ENCODE assay signal across 9 cellular contexts in the genomic region with DNA sequence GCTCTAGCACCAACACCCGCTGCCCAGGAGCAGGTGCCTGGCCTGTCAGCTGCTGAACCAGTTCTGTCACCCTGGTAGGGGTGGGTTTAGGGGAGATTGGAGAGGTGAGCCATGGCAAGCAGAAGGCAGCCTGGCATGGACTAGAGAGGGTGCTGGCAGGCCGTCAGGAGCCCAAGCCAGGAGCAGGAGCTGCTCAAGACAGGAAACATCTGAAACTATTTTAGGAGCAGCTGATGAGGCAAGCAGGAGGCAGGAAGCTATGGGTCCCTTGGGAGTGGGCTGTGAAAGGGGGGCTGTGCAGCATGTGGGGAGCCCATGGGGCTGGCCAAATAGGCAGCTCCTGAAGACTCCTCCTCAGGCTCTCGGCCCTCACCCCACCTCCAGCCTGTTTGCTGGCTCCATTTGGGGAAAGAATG. TPM values are rescaled to one million over a fixed set of nuclear protein-coding genes. Genes with fewer than 3 reads are reported as not detected.
DNase-seq lines count a peak whose midpoint lies in the region; ATAC-seq, FAIRE-seq and TF ChIP-seq lines count a peak whose summit lies in the region.
"Had no signal": no experiment of that assay in that cellular context is flagged by ENCODE, and none has a peak within 500 bp of the region (broad histone marks: within the 10 kb centered on the region; RNA-seq: fewer than 3 reads in every experiment).

No MANE protein-coding gene starts in this region.

- no peaks in the 10 kb centered on the region for H3K27me3 ChIP-seq in endothelial cell of umbilical vein (ENCODE audit: control insufficient read depth in 2 of 2, insufficient read depth in 2 of 2, low read length in 2 of 2)
- H3K27me3 ChIP-seq: SJSA1 had no signal

- H2AFZ ChIP-seq in endothelial cell of umbilical vein (ENCODE audit: low read depth, low read length): no peak overlapping the region

- no peaks in the 10 kb centered on the region for H4K20me1 ChIP-seq in endothelial cell of umbilical vein (replicated peaks; ENCODE audit: control insufficient read depth, extremely low read depth, insufficient read depth, low read length)

- H3K79me2 ChIP-seq in endothelial cell of umbilical vein (ENCODE audit: control insufficient read depth, insufficient read depth, low read length): no peaks in the 10 kb centered on the region

- peak overlapping the region; percentile 75 for H3K9ac ChIP-seq in endothelial cell of umbilical vein (replicated peaks; ENCODE audit: extremely low read depth, insufficient read depth, low read length)

- no peaks in the 10 kb centered on the region for H3K9me1 ChIP-seq in endothelial cell of umbilical vein (replicated peaks; ENCODE audit: control insufficient read depth, extremely low read depth, insufficient read depth, low read length)

- peaks cover 39% of the 10 kb centered on the region for H3K4me1 ChIP-seq in endothelial cell of umbilical vein (ENCODE audit: control insufficient read depth, extremely low read depth, insufficient read depth, low read length)

- no peaks in the 10 kb centered on the region for H3K9me3 Mint-ChIP-seq in naive thymus-derived CD8-positive, alpha-beta T cell
- H3K9me3 Mint-ChIP-seq in progenitor cell of endocrine pancreas (ENCODE audit: low read depth): no peaks in the 10 kb centered on the region

- DNase-seq in GM12891 (ENCODE audit: insufficient read length, low spot score) (no peak), OCI-M2 (lab: John Stamatoyannopoulos, UW; ENCODE audit: unreplicated experiment) (peak; percentile 43), endothelial cell of umbilical vein (ENCODE audit: low read depth, low spot score) (peak; percentile 93), progenitor cell of endocrine pancreas (ENCODE audit: low spot score, unreplicated experiment) (no peak), HPDE6-E6E7 (ENCODE audit: extremely low spot score) (no peak)
- DNase-seq in naive thymus-derived CD8-positive, alpha-beta T cell: peak in 1 of 10 donors; percentile 10

- peaks cover 2 to 11% (median 9%) of the 10 kb centered on the region in 5 donors for H3K27me3 Mint-ChIP-seq in naive thymus-derived CD8-positive, alpha-beta T cell
- peaks cover 42% of the 10 kb centered on the region for H3K27me3 Mint-ChIP-seq in progenitor cell of endocrine pancreas

- FAIRE-seq in GM12891 (lab: Jason Lieb, UNC): peak; percentile 87
- FAIRE-seq in endothelial cell of umbilical vein (lab: Jason Lieb, UNC): peak; percentile 91

- H3K4me3 Mint-ChIP-seq in naive thymus-derived CD8-positive, alpha-beta T cell: peak overlapping the region; percentile 51 to 92 (median 76)
- no peak overlapping the region for H3K4me3 Mint-ChIP-seq in progenitor cell of endocrine pancreas (ENCODE audit: low read depth)

- peaks cover 0 to 5% of the 10 kb centered on the region in 2 experiments for H3K36me3 ChIP-seq in endothelial cell of umbilical vein (ENCODE audit: control insufficient read depth in 2 of 2, extremely low read depth in 1 of 2, insufficient read depth in 2 of 2, low read length in 2 of 2)

- CTCF ChIA-PET in endothelial cell of umbilical vein (lab: Charles Lee): interaction anchor here (0.7 to 12.4 kb wide), 10 partner anchors 8 to 135 kb away, joined by 3 to 545 read pairs (median 8); a partner anchor contains a TSS

- TF ChIP-seq POLR2A in GM12891 (IDR thresholded peaks at IDR 0.05; ENCODE audit: low read depth, low read length): no peak
- TF ChIP-seq POLR2A in endothelial cell of umbilical vein (IDR thresholded peaks at IDR 0.05; ENCODE audit: low read depth, low read length): no peak

- peak overlapping the region; percentile 28 for H3K4me2 ChIP-seq in endothelial cell of umbilical vein (ENCODE audit: insufficient read depth, low read length)

- POLR2A ChIA-PET in endothelial cell of umbilical vein (lab: Charles Lee): interaction anchor here (1.2 to 1.9 kb wide), 3 partner anchors 8 to 34 kb away, joined by 4 to 8 read pairs (median 7); a partner anchor contains a TSS
- POLR2A ChIA-PET in naive thymus-derived CD8-positive, alpha-beta T cell (lab: Charles Lee): interaction anchor here (0.9 to 8.3 kb wide), 8 partner anchors 9 to 281 kb away, joined by 3 to 124 read pairs (median 4); a partner anchor contains a TSS

- TF ChIP-seq CTCF in endothelial cell of umbilical vein (IDR thresholded peaks at IDR 0.05; ENCODE audit: extremely low read depth in 1 of 2, insufficient read depth in 1 of 2, low read depth in 1 of 2, low read length in 2 of 2) (no peak), progenitor cell of endocrine pancreas (IDR thresholded peaks at IDR 0.05; ENCODE audit: unreplicated experiment) (no peak)

- H3K36me3 Mint-ChIP-seq in naive thymus-derived CD8-positive, alpha-beta T cell: peaks cover 0 to 22% (median 3%) of the 10 kb centered on the region in 3 donors
- no peaks in the 10 kb centered on the region for H3K36me3 Mint-ChIP-seq in progenitor cell of endocrine pancreas (ENCODE audit: insufficient read depth)

- intact Hi-C loops in endothelial cell of umbilical vein (cut with micrococcal nuclease): loop anchor here (1.0 to 5.0 kb wide), 2 partner anchors 8 to 362 kb away; a partner anchor contains a TSS

- peak overlapping the region; percentile 83 to 96 (median 93) for H3K27ac Mint-ChIP-seq in naive thymus-derived CD8-positive, alpha-beta T cell
- no peak overlapping the region for H3K27ac Mint-ChIP-seq in progenitor cell of endocrine pancreas

- dilution Hi-C loops in endothelial cell of umbilical vein (cut with MboI; ENCODE audit: extremely low pct_ligation_motif_present, low sequenced_read_pairs): no loop called here

- peak overlapping the region; percentile 86 for H3K27ac ChIP-seq in endothelial cell of umbilical vein (ENCODE audit: insufficient read depth, low read depth, low read length)
- H3K27ac ChIP-seq: SJSA1 had no signal

- H3K4me3 ChIP-seq in endothelial cell of umbilical vein (replicated peaks in 1 of 3; ENCODE audit: insufficient read depth in 1 of 3, low read depth in 1 of 3, low read length in 3 of 3): peak overlapping the region in 2 of 3 experiments; percentile 31 to 86
- H3K4me3 ChIP-seq: SJSA1 had no signal

- peaks cover 39 to 71% (median 67%) of the 10 kb centered on the region in 4 donors for H3K4me1 Mint-ChIP-seq in naive thymus-derived CD8-positive, alpha-beta T cell
- H3K4me1 Mint-ChIP-seq in progenitor cell of endocrine pancreas (ENCODE audit: low read depth): peaks cover 10% of the 10 kb centered on the region

- no TSS peak for BruUV-seq in endothelial cell of umbilical vein (replicated peaks; lab: Mats Ljungman, UMichigan)

- H3K9me3 ChIP-seq in endothelial cell of umbilical vein (replicated peaks; ENCODE audit: control insufficient read depth, insufficient read depth, low read length): no peaks in the 10 kb centered on the region
- H3K9me3 ChIP-seq: SJSA1 had no signal

- no peak for ATAC-seq in naive thymus-derived CD8-positive, alpha-beta T cell
- no peak for ATAC-seq in GM18861 (IDR thresholded peaks at IDR 0.05; ENCODE audit: unreplicated experiment)
- ATAC-seq in GM18502 (IDR thresholded peaks at IDR 0.05; ENCODE audit: poor library complexity, unreplicated experiment): no peak

RNA-seq across cellular contexts. Expression of a gene that starts 2.3 kb away (rescaled TPM):
- 1.5 TPM for polyA plus RNA-seq in GM12891 (2012; ENCODE audit: low read depth, missing spikeins)
- total RNA-seq in endothelial cell of umbilical vein (24.0 and 26.5 TPM in 2 replicates), progenitor cell of endocrine pancreas (not detected in 2 replicates)
- polyA plus RNA-seq in endothelial cell of umbilical vein: 37.8 and 57.7 TPM in 2 replicates
- polyA plus RNA-seq in endothelial cell of umbilical vein (2011; cell fraction: cytosol; rRNA removed): 24.6 and 29.2 TPM in 2 replicates
- 7.7 and 10.1 TPM in 2 replicates for polyA plus RNA-seq in endothelial cell of umbilical vein (2011; cell fraction: nucleus; rRNA removed)
- polyA plus RNA-seq in endothelial cell of umbilical vein (2012): 6.0 and 7.1 TPM in 2 replicates
- polyA minus RNA-seq in endothelial cell of umbilical vein: 15.3 and 15.6 TPM in 2 replicates
- 1.3 TPM for polyA minus RNA-seq in endothelial cell of umbilical vein (2011; cell fraction: cytosol; rRNA and poly(A)+ RNA removed)
- 6.8 and 10.0 TPM in 2 replicates for polyA minus RNA-seq in endothelial cell of umbilical vein (2011; cell fraction: nucleus; rRNA and poly(A)+ RNA removed)
- 1 to 10 TPM; 1.8 to 4.4 TPM for total RNA-seq in naive thymus-derived CD8-positive, alpha-beta T cell
- polyA plus RNA-seq in naive thymus-derived CD8-positive, alpha-beta T cell: 1 to 10 TPM in 1 of 3 donors, under 1 TPM in 2; 0.33 to 3.5 (median 0.44) TPM

RNA-seq across cellular contexts. Expression of a gene that starts 5.7 kb away (rescaled TPM):
- not detected for polyA plus RNA-seq in GM12891 (2012; ENCODE audit: low read depth, missing spikeins)
- total RNA-seq in endothelial cell of umbilical vein (not detected in 2 replicates), progenitor cell of endocrine pancreas (not detected in 2 replicates)
- 0.19 TPM in 1 of 2 replicates, not detected in the other for polyA plus RNA-seq in endothelial cell of umbilical vein
- polyA plus RNA-seq in endothelial cell of umbilical vein (2011; cell fraction: cytosol; rRNA removed): not detected in 2 replicates
- 0.12 and 0.43 TPM in 2 replicates for polyA plus RNA-seq in endothelial cell of umbilical vein (2011; cell fraction: nucleus; rRNA removed)
- polyA plus RNA-seq in endothelial cell of umbilical vein (2012): not detected in 2 replicates
- polyA minus RNA-seq in endothelial cell of umbilical vein: not detected in 2 replicates
- 0.82 TPM for polyA minus RNA-seq in endothelial cell of umbilical vein (2011; cell fraction: cytosol; rRNA and poly(A)+ RNA removed)
- polyA minus RNA-seq in endothelial cell of umbilical vein (2011; cell fraction: nucleus; rRNA and poly(A)+ RNA removed): not detected in 2 replicates
- total RNA-seq in naive thymus-derived CD8-positive, alpha-beta T cell: not detected
- not detected for polyA plus RNA-seq in naive thymus-derived CD8-positive, alpha-beta T cell
- total RNA-seq: SJSA1 had no signal

RNA-seq across cellular contexts. Expression of a gene that starts 8.4 kb away (rescaled TPM):
- 80.4 TPM for polyA plus RNA-seq in GM12891 (2012; ENCODE audit: low read depth, missing spikeins)
- total RNA-seq in endothelial cell of umbilical vein: 41.9 and 57.4 TPM in 2 replicates
- polyA plus RNA-seq in endothelial cell of umbilical vein: 80.7 and 98.7 TPM in 2 replicates
- 17.5 and 25.1 TPM in 2 replicates for polyA plus RNA-seq in endothelial cell of umbilical vein (2011; cell fraction: cytosol; rRNA removed)
- polyA plus RNA-seq in endothelial cell of umbilical vein (2011; cell fraction: nucleus; rRNA removed): 482 and 714 TPM in 2 replicates
- polyA plus RNA-seq in endothelial cell of umbilical vein (2012): 15.8 and 28.3 TPM in 2 replicates
- polyA minus RNA-seq in endothelial cell of umbilical vein: 73.0 and 81.6 TPM in 2 replicates
- 2.0 TPM for polyA minus RNA-seq in endothelial cell of umbilical vein (2011; cell fraction: cytosol; rRNA and poly(A)+ RNA removed)
- polyA minus RNA-seq in endothelial cell of umbilical vein (2011; cell fraction: nucleus; rRNA and poly(A)+ RNA removed): 72.5 and 96.4 TPM in 2 replicates
- 100 to 1,000 TPM; 326 to 331 TPM for total RNA-seq in naive thymus-derived CD8-positive, alpha-beta T cell
- polyA plus RNA-seq in naive thymus-derived CD8-positive, alpha-beta T cell: 10 to 100 TPM; 30.9 to 43.8 (median 33.5) TPM
- total RNA-seq in progenitor cell of endocrine pancreas: 1.2 and 2.2 TPM in 2 replicates

RNA-seq across cellular contexts. Expression of a gene that starts 19.0 kb away (rescaled TPM):
- 8.2 TPM for polyA plus RNA-seq in GM12891 (2012; ENCODE audit: low read depth, missing spikeins)
- 54.6 and 60.8 TPM in 2 replicates for total RNA-seq in endothelial cell of umbilical vein
- 42.7 and 47.0 TPM in 2 replicates for polyA plus RNA-seq in endothelial cell of umbilical vein
- polyA plus RNA-seq in endothelial cell of umbilical vein (2011; cell fraction: cytosol; rRNA removed): 41.6 and 43.3 TPM in 2 replicates
- polyA plus RNA-seq in endothelial cell of umbilical vein (2011; cell fraction: nucleus; rRNA removed): 49.4 and 77.1 TPM in 2 replicates
- polyA plus RNA-seq in endothelial cell of umbilical vein (2012): 30.7 and 33.3 TPM in 2 replicates
- polyA minus RNA-seq in endothelial cell of umbilical vein: 166 and 179 TPM in 2 replicates
- polyA minus RNA-seq in endothelial cell of umbilical vein (2011; cell fraction: cytosol; rRNA and poly(A)+ RNA removed): 40.6 TPM
- polyA minus RNA-seq in endothelial cell of umbilical vein (2011; cell fraction: nucleus; rRNA and poly(A)+ RNA removed): 48.4 and 72.6 TPM in 2 replicates
- 10 to 100 TPM; 49.9 to 53.4 TPM for total RNA-seq in naive thymus-derived CD8-positive, alpha-beta T cell
- 10 to 100 TPM; 11.7 to 26.0 (median 17.4) TPM for polyA plus RNA-seq in naive thymus-derived CD8-positive, alpha-beta T cell
- 43.4 and 46.3 TPM in 2 replicates for total RNA-seq in progenitor cell of endocrine pancreas

RNA-seq across cellular contexts. Expression of a gene that starts 51.0 kb away (rescaled TPM):
- polyA plus RNA-seq in GM12891 (2012; ENCODE audit: low read depth, missing spikeins): 10.2 TPM
- total RNA-seq in endothelial cell of umbilical vein (11.5 and 13.4 TPM in 2 replicates), progenitor cell of endocrine pancreas (16.2 and 20.6 TPM in 2 replicates)
- polyA plus RNA-seq in endothelial cell of umbilical vein: 8.6 and 9.5 TPM in 2 replicates
- polyA plus RNA-seq in endothelial cell of umbilical vein (2011; cell fraction: cytosol; rRNA removed): 7.6 TPM in 2 replicates
- 37.3 and 39.4 TPM in 2 replicates for polyA plus RNA-seq in endothelial cell of umbilical vein (2011; cell fraction: nucleus; rRNA removed)
- 3.8 and 5.3 TPM in 2 replicates for polyA plus RNA-seq in endothelial cell of umbilical vein (2012)
- polyA minus RNA-seq in endothelial cell of umbilical vein: 7.7 and 15.3 TPM in 2 replicates
- 15.3 TPM for polyA minus RNA-seq in endothelial cell of umbilical vein (2011; cell fraction: cytosol; rRNA and poly(A)+ RNA removed)
- 4.4 and 7.6 TPM in 2 replicates for polyA minus RNA-seq in endothelial cell of umbilical vein (2011; cell fraction: nucleus; rRNA and poly(A)+ RNA removed)
- total RNA-seq in naive thymus-derived CD8-positive, alpha-beta T cell: 1 to 10 TPM; 4.3 to 5.8 TPM
- polyA plus RNA-seq in naive thymus-derived CD8-positive, alpha-beta T cell: 1 to 10 TPM; 1.3 to 2.0 (median 1.7) TPM

Comparison
In these comparisons a context has a peak if more than half of its experiments do, and no peak if none do; other contexts are left out.
1. DNase-seq: peak in OCI-M2 (single experiment) and endothelial cell of umbilical vein (single experiment); none in GM12891 (single experiment), progenitor cell of endocrine pancreas (single experiment) and HPDE6-E6E7 (single experiment).
2. RNA of a gene that starts 8.4 kb away (total RNA-seq): 326 to 331 TPM in naive thymus-derived CD8-positive, alpha-beta T cell and 41.9 to 57.4 TPM in endothelial cell of umbilical vein; 1.2 to 2.2 TPM in progenitor cell of endocrine pancreas; every median in the first group is over 10 times any median in the second.